18 cellular contexts compared by ENCODE assay signal in the genomic region with DNA sequence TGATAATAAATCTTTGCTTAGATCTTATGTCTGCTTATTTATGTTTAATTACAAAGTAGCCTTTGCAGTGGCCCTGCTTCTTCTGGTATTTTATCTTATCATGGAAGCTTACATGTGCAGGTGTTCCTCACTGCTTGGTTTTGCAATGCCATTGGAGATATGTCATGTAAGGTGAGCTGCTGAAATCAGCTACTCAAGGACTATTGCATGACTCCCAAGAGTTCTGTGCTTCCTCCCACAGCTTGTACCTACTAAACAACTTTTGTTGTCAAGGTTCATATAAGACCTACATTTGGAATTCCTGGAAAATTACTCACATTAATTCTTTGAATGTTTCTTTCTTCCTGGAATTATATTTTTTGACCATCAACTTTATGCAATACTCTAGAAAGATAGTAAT.
A peak's percentile ranks its signal among the peaks of the same experiment; 100 is the strongest.
DNase-seq lines count a peak whose midpoint lies in the region; ATAC-seq, FAIRE-seq and TF ChIP-seq lines count a peak whose summit lies in the region.
"Had no signal": no experiment of that assay in that cellular context is flagged by ENCODE, and none has a peak within 500 bp of the region (broad histone marks: within the 10 kb centered on the region; RNA-seq: fewer than 3 reads in every experiment).

No MANE protein-coding gene starts in this region.

- CTCF ChIA-PET in MCF 10A (lab: Yijun Ruan, JAX) = interaction anchor here (0.6 to 1.3 kb wide), 2 partner anchors 43 to 685 kb away, joined by 3 read pairs; no protein-coding TSS in a partner anchor

- TF ChIP-seq CTCF in MCF 10A (IDR thresholded peaks at IDR 0.05; ENCODE audit: unreplicated experiment) (no peak), breast epithelium (IDR thresholded peaks at IDR 0.05) (no peak), RWPE2 (IDR thresholded peaks at IDR 0.05; ENCODE audit: poor library complexity, severe bottlenecking) (no peak), fibroblast of villous mesenchyme (IDR thresholded peaks at IDR 0.05; ENCODE audit: insufficient read depth, low read depth, low read length) (no peak), osteocyte (IDR thresholded peaks at IDR 0.05) (no peak)

- H3K27me3 ChIP-seq in breast epithelium (no peaks in the 10 kb centered on the region), RWPE2 (ENCODE audit: insufficient read depth, poor library complexity, severe bottlenecking) (no peaks in the 10 kb centered on the region)
- H3K27me3 ChIP-seq: adrenal gland had no signal

- H3K9me3 ChIP-seq in breast epithelium (no peaks in the 10 kb centered on the region), RWPE2 (ENCODE audit: severe bottlenecking) (no peaks in the 10 kb centered on the region)
- H3K9me3 ChIP-seq: A549, Caco-2 had no signal

- no peak overlapping the region for H3K27ac ChIP-seq in breast epithelium
- no peak overlapping the region for H3K27ac ChIP-seq in RWPE2 (ENCODE audit: poor library complexity, severe bottlenecking)
- H3K27ac ChIP-seq: A549, adrenal gland had no signal

- intact Hi-C loops in MCF 10A (cut with micrococcal nuclease) (no loop called here), breast epithelium (cut with DNase I; ENCODE audit: low total_unique reads) (no loop called here)

- ATAC-seq in RWPE2 (ENCODE audit: low read depth) = peak; percentile 83
- ATAC-seq: A549, K562 had no signal

- H3K27ac Mint-ChIP-seq in MCF 10A (ENCODE audit: low read depth, unreplicated experiment) (no peak overlapping the region), osteocyte (ENCODE audit: unreplicated experiment) (no peak overlapping the region)
- H3K27ac Mint-ChIP-seq: activated CD4-positive, alpha-beta memory T cell treated with anti-CD3 and anti-CD28 coated beads for 36 hours had no signal

- TF ChIP-seq POLR2A in breast epithelium (IDR thresholded peaks at IDR 0.05) (no peak), GM12892 (IDR thresholded peaks at IDR 0.05; ENCODE audit: low read depth, low read length) (no peak)

- no TSS peak for BruUV-seq in MCF 10A (replicated peaks; lab: Mats Ljungman, UMichigan)

- H3K4me3 ChIP-seq in breast epithelium (no peak overlapping the region), RWPE2 (ENCODE audit: severe bottlenecking) (no peak overlapping the region), fibroblast of villous mesenchyme (ENCODE audit: low read depth, low read length) (no peak overlapping the region)
- H3K4me3 ChIP-seq: A549, adrenal gland, K562 had no signal

- POLR2A ChIA-PET in MCF 10A (lab: Yijun Ruan, JAX) = interaction anchor here (0.7 to 1.1 kb wide), 3 partner anchors 11 to 357 kb away, joined by 3 to 4 read pairs (median 3); no protein-coding TSS in a partner anchor

- H3K9me3 Mint-ChIP-seq in MCF 10A (ENCODE audit: unreplicated experiment) (peaks cover 11% of the 10 kb centered on the region), osteocyte (ENCODE audit: unreplicated experiment) (peaks cover 16% of the 10 kb centered on the region)
- H3K9me3 Mint-ChIP-seq: activated CD4-positive, alpha-beta memory T cell treated with anti-CD3 and anti-CD28 coated beads for 36 hours had no signal

- H3K4me3 Mint-ChIP-seq in MCF 10A (ENCODE audit: unreplicated experiment) (no peak overlapping the region), osteocyte (ENCODE audit: unreplicated experiment) (no peak overlapping the region)
- H3K4me3 Mint-ChIP-seq: activated CD4-positive, alpha-beta memory T cell treated with anti-CD3 and anti-CD28 coated beads for 36 hours had no signal

- no peaks in the 10 kb centered on the region for H3K36me3 ChIP-seq in breast epithelium
- no peaks in the 10 kb centered on the region for H3K36me3 ChIP-seq in RWPE2 (ENCODE audit: low read depth)
- H3K36me3 ChIP-seq: adrenal gland had no signal

- FAIRE-seq in GM12892 (lab: Jason Lieb, UNC) = no peak
- FAIRE-seq: A549, colon, K562 had no signal

- H3K27me3 Mint-ChIP-seq in MCF 10A (ENCODE audit: insufficient read depth, unreplicated experiment) (no peaks in the 10 kb centered on the region), osteocyte (ENCODE audit: unreplicated experiment) (no peaks in the 10 kb centered on the region)
- H3K27me3 Mint-ChIP-seq: activated CD4-positive, alpha-beta memory T cell treated with anti-CD3 and anti-CD28 coated beads for 36 hours had no signal

- peaks cover 5% of the 10 kb centered on the region for H3K4me1 Mint-ChIP-seq in MCF 10A (ENCODE audit: insufficient read depth, unreplicated experiment)
- H3K4me1 Mint-ChIP-seq in osteocyte (ENCODE audit: unreplicated experiment) = peaks cover 4% of the 10 kb centered on the region

- peak; percentile 11 for DNase-seq in MCF 10A (ENCODE audit: unreplicated experiment)
- DNase-seq in breast epithelium (ENCODE audit: low spot score in 2 of 2) = no peak
- no peak for DNase-seq in RWPE2 (ENCODE audit: low spot score)
- peak; percentile 35 for DNase-seq in fibroblast of villous mesenchyme (ENCODE audit: low read depth)
- no peak for DNase-seq in Ammon's horn (ENCODE audit: low spot score)
- no peak for DNase-seq in osteocyte (ENCODE audit: extremely low spot score, unreplicated experiment)
- no peak for DNase-seq in NCI-H524 (lab: John Stamatoyannopoulos, UW)
- DNase-seq in GM12892 (ENCODE audit: insufficient read length) = no peak
- DNase-seq: activated CD4-positive, alpha-beta memory T cell treated with anti-CD3 and anti-CD28 coated beads for 36 hours; adrenal gland; head of caudate nucleus; islet precursor cell; NCI-H1417 treated with DMSO at 0.1 percent for 48 hours; stimulated activated CD4-positive, alpha-beta T cell treated with anti-CD3 and anti-CD28 coated beads, Interleukin-4, amount 100 ng/mL, for 24 hours had no signal

- H3K4me1 ChIP-seq in breast epithelium (no peaks in the 10 kb centered on the region), RWPE2 (ENCODE audit: insufficient read depth, poor library complexity, severe bottlenecking) (peaks cover 7% of the 10 kb centered on the region)
- H3K4me1 ChIP-seq: A549, adrenal gland had no signal

- H3K36me3 Mint-ChIP-seq in MCF 10A (ENCODE audit: insufficient read depth, unreplicated experiment) (no peaks in the 10 kb centered on the region), osteocyte (ENCODE audit: unreplicated experiment) (peaks cover 4% of the 10 kb centered on the region)
- H3K36me3 Mint-ChIP-seq: activated CD4-positive, alpha-beta memory T cell treated with anti-CD3 and anti-CD28 coated beads for 36 hours had no signal

Comparison
In these comparisons a context has a peak if more than half of its experiments do, and no peak if none do; other contexts are left out.
1. DNase-seq: peak in MCF 10A (single experiment) and fibroblast of villous mesenchyme (single experiment); none in breast epithelium (0 of 2), RWPE2 (single experiment), Ammon's horn (single experiment), osteocyte (single experiment), NCI-H524 (0 of 2) and GM12892 (single experiment).